Comparison of ENCODE assay signal across 13 cellular contexts in genomic region chr4:39686997-39687396, GRCh38.
"Had no signal": no experiment of that assay in that cellular context is flagged by ENCODE, and none has a peak within 500 bp of the region (broad histone marks: within the 10 kb centered on the region; RNA-seq: fewer than 3 reads in every experiment).

No MANE protein-coding gene starts in this region.

- DNase-seq: activated CD4-positive, alpha-beta T cell treated with anti-CD3 and anti-CD28 coated beads, Interleukin-2, amount 50 U/mL, for 1 hour; activated naive CD4-positive, alpha-beta T cell treated with anti-CD3 and anti-CD28 coated beads, Interleukin-2, amount 10 ng/mL, durations not matched to agents 7 days and 5 days; activated T-cell treated with anti-CD3 and anti-CD28 coated beads for 4 hours; foreskin melanocyte; heart left ventricle; left ventricle myocardium inferior; mesendoderm; sigmoid colon; stimulated activated CD4-positive, alpha-beta T cell treated with anti-CD3 and anti-CD28 coated beads, Interleukin-2, amount 100 ng/mL, for 24 hours; stimulated activated naive B cell treated with anti-CD40 and anti-IgM and Interleukin-4, amounts not matched to agents 10 μg/mL and 1 μg/mL and 100 μg/mL, for 72 hours had no signal

- ATAC-seq: heart left ventricle; stimulated activated naive B cell treated with anti-CD40 and anti-IgM and Interleukin-4, amounts not matched to agents 10 μg/mL and 1 μg/mL and 100 μg/mL, for 72 hours had no signal

- H3K36me3 ChIP-seq: cardiac muscle cell, esophagus muscularis mucosa, heart left ventricle, left ventricle myocardium inferior, sigmoid colon, tibial nerve had no signal

- H3K9me3 ChIP-seq: esophagus muscularis mucosa, heart left ventricle, left ventricle myocardium inferior, sigmoid colon, tibial nerve had no signal

- H3K27ac ChIP-seq: cardiac muscle cell, esophagus muscularis mucosa, heart left ventricle, left ventricle myocardium inferior, sigmoid colon, tibial nerve had no signal

- H3K27me3 ChIP-seq: cardiac muscle cell, esophagus muscularis mucosa, heart left ventricle, sigmoid colon, tibial nerve had no signal

- H3K4me3 ChIP-seq: cardiac muscle cell, esophagus muscularis mucosa, heart left ventricle, left ventricle myocardium inferior, sigmoid colon, tibial nerve had no signal

- H3K4me1 ChIP-seq: esophagus muscularis mucosa, left ventricle myocardium inferior, sigmoid colon, tibial nerve had no signal
